ENCODE assay signal across 19 cellular contexts in genomic region chr12:11917501-11917900, GRCh38.
"Had no signal": no experiment of that assay in that cellular context is flagged by ENCODE, and none has a peak within 500 bp of the region (broad histone marks: within the 10 kb centered on the region; RNA-seq: fewer than 3 reads in every experiment).

No MANE protein-coding gene starts in this region.

- H3K4me3 ChIP-seq: MG63, SJSA1, SK-N-MC had no signal

- ATAC-seq: HepG2 had no signal

- H3K27ac ChIP-seq: SJSA1, SK-N-MC had no signal

- H3K9me3 ChIP-seq: MG63, SJSA1 had no signal

- H3K36me3 ChIP-seq: MG63, SJSA1 had no signal

- DNase-seq: IMR-90, Karpas-422, KG1, MG63, NCI-H1092 treated with DMSO at 0.1 percent for 48 hours, NCI-H1436, NCI-H187, NCI-H2029, NCI-H2081 treated with DMSO at 0.1 percent for 48 hours, NCI-H345, NCI-H446 treated with DMSO at 0.1 percent for 48 hours, NCI-H510A treated with DMSO at 0.1 percent for 48 hours, NCI-H526, Right ventricle myocardium superior, RPMI8226, SIG-M5 had no signal

- H3K27me3 ChIP-seq: MG63, SJSA1 had no signal
